Comparison of ENCODE assay signal across 1 cellular context in the genomic region with DNA sequence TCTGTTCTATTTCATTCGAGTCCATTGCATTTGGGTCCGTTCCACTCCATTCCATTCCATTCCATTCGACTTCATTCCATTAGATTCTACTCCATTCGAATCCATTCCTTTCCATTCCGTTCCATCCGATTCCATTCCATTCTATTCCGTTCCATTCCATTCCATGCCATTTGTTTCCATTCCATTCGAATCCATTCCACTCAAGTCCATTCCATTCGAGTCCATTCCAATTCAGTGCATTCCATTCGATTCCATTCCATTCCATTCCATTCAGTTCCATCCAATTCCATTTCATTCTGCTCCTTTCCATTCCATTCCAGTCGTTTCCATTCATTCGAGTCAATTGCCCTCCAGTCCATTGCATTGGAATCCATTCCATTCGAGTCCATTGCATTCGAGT.
TF ChIP-seq lines count a peak whose summit lies in the region.

No MANE protein-coding gene starts in this region.

TF ChIP-seq in endothelial cell of umbilical vein, 7 proteins besides CTCF, POLR2A, EP300 and RAD21:
- TF ChIP-seq, protein P1, sequence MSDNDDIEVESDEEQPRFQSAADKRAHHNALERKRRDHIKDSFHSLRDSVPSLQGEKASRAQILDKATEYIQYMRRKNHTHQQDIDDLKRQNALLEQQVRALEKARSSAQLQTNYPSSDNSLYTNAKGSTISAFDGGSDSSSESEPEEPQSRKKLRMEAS (IDR thresholded peaks at IDR 0.05; ENCODE audit: insufficient read depth, insufficient read length), result no peak
- TF ChIP-seq MYC (IDR thresholded peaks at IDR 0.05; ENCODE audit: low read depth, low read length) (no peak), GATA2 (IDR thresholded peaks at IDR 0.05; ENCODE audit: insufficient read depth, insufficient read length, low read depth, low read length) (no peak), JUN (IDR thresholded peaks at IDR 0.05; ENCODE audit: borderline replicate concordance, insufficient read depth, insufficient read length, low read depth) (no peak), FOS (IDR thresholded peaks at IDR 0.05; ENCODE audit: borderline replicate concordance, insufficient read depth, low read length) (no peak), POLR2AphosphoS5 (IDR thresholded peaks at IDR 0.05; ENCODE audit: insufficient read depth, low read depth, low read length) (no peak), EZH2 (IDR thresholded peaks at IDR 0.05; ENCODE audit: borderline replicate concordance, low read depth, low read length, severe bottlenecking) (no peak)
